In the genomic region with DNA sequence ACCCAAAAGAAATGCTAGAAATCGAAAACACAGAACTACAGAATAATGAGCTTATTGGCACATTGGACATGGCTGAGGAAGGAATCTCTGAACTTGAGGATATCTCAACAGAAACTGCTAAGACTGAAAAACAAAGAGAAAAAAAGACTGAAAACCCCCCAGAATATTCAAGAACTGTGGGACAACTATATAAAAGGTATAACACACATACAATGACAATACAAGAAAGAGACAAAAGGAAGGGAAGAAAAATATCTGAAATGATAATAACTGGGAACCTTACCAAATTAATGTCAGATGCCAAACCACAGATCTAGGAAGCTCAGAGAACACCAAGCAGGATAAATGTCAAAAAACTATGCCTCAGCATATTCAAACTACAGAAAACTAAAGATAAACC, we compare ENCODE assay signal across 25 cellular contexts.
"Had no signal": no experiment of that assay in that cellular context is flagged by ENCODE, and none has a peak within 500 bp of the region (broad histone marks: within the 10 kb centered on the region; RNA-seq: fewer than 3 reads in every experiment).

No MANE protein-coding gene starts in this region.

- DNase-seq: naive thymus-derived CD8-positive, alpha-beta T cell; nephron progenitor cell; nucleus accumbens; ovary; posterior cingulate gyrus; psoas muscle; right cardiac atrium; right lobe of liver; sigmoid colon; small intestine; stimulated activated CD4-positive, alpha-beta T cell treated with anti-CD3 and anti-CD28 coated beads, Interleukin-15, amount 100 ng/mL, for 24 hours; stimulated activated CD4-positive, alpha-beta T cell treated with anti-CD3 and anti-CD28 coated beads, Interleukin-2, amount 100 ng/mL, for 24 hours; stimulated activated CD4-positive, alpha-beta T cell treated with anti-CD3 and anti-CD28 coated beads, Interleukin-2, amount 100 ng/mL, for 48 hours; stimulated activated CD4-positive, alpha-beta T cell treated with anti-CD3 and anti-CD28 coated beads, Interleukin-4, amount 100 ng/mL, for 24 hours; stimulated activated naive B cell treated with anti-CD40 and anti-IgM and Interleukin-4, amounts not matched to agents 10 μg/mL and 1 μg/mL and 100 μg/mL, for 72 hours; stimulated activated naive CD4-positive, alpha-beta T cell treated with Interleukin-2 at 50 U/mL for 16 hours; stomach; thyroid gland; trophoblast cell; upper lobe of left lung had no signal

- H3K79me2 ChIP-seq: parathyroid adenoma had no signal

- H3K9me3 ChIP-seq: neutrophil, ovary, psoas muscle, right lobe of liver, sigmoid colon, stomach, thoracic aorta, thyroid gland, tibial nerve, upper lobe of left lung, vagina had no signal

- H3K36me3 ChIP-seq: neutrophil, ovary, right lobe of liver, sigmoid colon, stomach, thoracic aorta, thyroid gland, tibial nerve, upper lobe of left lung, vagina had no signal

- H3K27me3 ChIP-seq: neutrophil, ovary, right lobe of liver, sigmoid colon, stomach, thyroid gland, tibial nerve, upper lobe of left lung, vagina had no signal

- H2AFZ ChIP-seq: parathyroid adenoma had no signal

- H3K4me1 ChIP-seq: parathyroid adenoma, psoas muscle, right lobe of liver, sigmoid colon, stomach, thyroid gland, tibial nerve, upper lobe of left lung, vagina had no signal

- H3K4me3 ChIP-seq: ovary, psoas muscle, right lobe of liver, sigmoid colon, stomach, thoracic aorta, thyroid gland, tibial nerve, upper lobe of left lung, vagina had no signal

- H3K27ac ChIP-seq: neutrophil, ovary, parathyroid adenoma, psoas muscle, right lobe of liver, sigmoid colon, stomach, thoracic aorta, thyroid gland, tibial nerve, upper lobe of left lung, vagina had no signal
